ENCODE assay signal across 31 cellular contexts in the genomic region with DNA sequence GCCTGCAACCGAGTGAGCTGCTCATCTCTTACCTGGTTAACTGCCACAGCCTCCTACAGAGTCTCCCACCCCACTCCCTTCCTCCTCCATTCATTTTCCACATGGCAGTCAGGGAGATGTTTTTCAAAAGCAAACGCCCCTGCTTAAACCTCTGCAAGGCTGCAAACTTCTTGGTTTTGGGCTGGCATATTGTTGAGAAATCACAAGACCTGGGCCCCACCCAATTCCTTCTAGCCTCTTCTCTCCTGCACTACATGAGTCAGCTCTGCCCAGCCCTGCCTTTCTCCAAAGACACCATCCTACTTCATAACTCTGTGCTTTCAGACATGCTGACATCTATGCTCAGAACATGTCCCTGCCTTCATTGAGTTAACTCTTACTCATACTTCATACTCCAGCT.
DNase-seq lines count a peak whose midpoint lies in the region; ATAC-seq, FAIRE-seq and TF ChIP-seq lines count a peak whose summit lies in the region.
"Had no signal": no experiment of that assay in that cellular context is flagged by ENCODE, and none has a peak within 500 bp of the region (broad histone marks: within the 10 kb centered on the region; RNA-seq: fewer than 3 reads in every experiment).

No MANE protein-coding gene starts in this region.

- peak; percentile 76 for DNase-seq in MCF 10A (ENCODE audit: unreplicated experiment)
- DNase-seq in breast epithelium (ENCODE audit: low spot score in 2 of 2), result no peak
- peak; percentile 96 for DNase-seq in bronchial epithelial cell (ENCODE audit: low read depth)
- DNase-seq in kidney tubule cell (ENCODE audit: low spot score), result peak; percentile 72
- DNase-seq in ureter (ENCODE audit: low spot score), result no peak
- DNase-seq in iPS-NIHi7 (ENCODE audit: extremely low spot score), result no peak
- DNase-seq: 8988T; activated CD4-positive, alpha-beta T cell treated with anti-CD3 and anti-CD28 coated beads, Interleukin-2, amount 10 ng/mL, durations not matched to agents 7 days and 5 days; activated gamma-delta T cell treated with Interleukin-2 at 50 U/mL for 16 hours; activated naive CD8-positive, alpha-beta T cell treated with anti-CD3 and anti-CD28 coated beads, Interleukin-2, amount 50 U/mL, for 24 hours; activated T-cell treated with anti-CD3 and anti-CD28 coated beads, Interleukin-2, amount 50 U/mL, for 4 hours; CD4-positive, alpha-beta T cell; cerebellar nuclear complex; EL; kidney glomerular epithelial cell; NCI-H1436; NCI-H2107; NCI-H446; NCI-H774; OCI-M1; SHP77; stimulated activated CD4-positive, alpha-beta T cell treated with anti-CD3 and anti-CD28 coated beads, Interleukin-4, amount 100 ng/mL, for 24 hours; upper lobe of right lung had no signal

- no peaks in the 10 kb centered on the region for H3K36me3 Mint-ChIP-seq in MCF 10A (ENCODE audit: insufficient read depth, unreplicated experiment)
- H3K36me3 Mint-ChIP-seq: stimulated activated effector memory CD8-positive, alpha-beta T cell treated with anti-CD3 and anti-CD28 coated beads, Interleukin-12 subunit alpha, Interleukin-12 subunit beta, amount 100 ng/mL, for 72 hours had no signal

- H3K9me3 ChIP-seq in breast epithelium, result no peaks in the 10 kb centered on the region
- H3K9me3 ChIP-seq: upper lobe of right lung had no signal

- no peaks in the 10 kb centered on the region for H3K9me3 Mint-ChIP-seq in MCF 10A (ENCODE audit: unreplicated experiment)
- H3K9me3 Mint-ChIP-seq: activated CD4-positive, alpha-beta T cell treated with anti-CD3 and anti-CD28 coated beads, Interleukin-2, amount 10 ng/mL, durations not matched to agents 7 days and 5 days; activated naive CD8-positive, alpha-beta T cell treated with anti-CD3 and anti-CD28 coated beads, Interleukin-2, amount 50 U/mL, for 24 hours; activated T-cell treated with anti-CD3 and anti-CD28 coated beads, Interleukin-2, amount 50 U/mL, for 4 hours; CD4-positive, alpha-beta T cell; stimulated activated effector memory CD8-positive, alpha-beta T cell treated with anti-CD3 and anti-CD28 coated beads, Interleukin-12 subunit alpha, Interleukin-12 subunit beta, amount 100 ng/mL, for 72 hours had no signal

- no peak for TF ChIP-seq POLR2A in breast epithelium (IDR thresholded peaks at IDR 0.05)

- H3K27ac ChIP-seq in breast epithelium, result no peak overlapping the region
- H3K27ac ChIP-seq: upper lobe of right lung, VCaP had no signal

- no peaks in the 10 kb centered on the region for H3K36me3 ChIP-seq in breast epithelium
- no peaks in the 10 kb centered on the region for H3K36me3 ChIP-seq in bronchial epithelial cell (ENCODE audit: control insufficient read depth, insufficient read depth, low read length)
- H3K36me3 ChIP-seq: upper lobe of right lung had no signal

- BruUV-seq in MCF 10A (replicated peaks; lab: Mats Ljungman, UMichigan), result no TSS peak

- CTCF ChIA-PET in MCF 10A (lab: Yijun Ruan, JAX), result interaction anchor here (0.6 to 1.0 kb wide), 3 partner anchors 72 to 298 kb away, joined by 3 read pairs; no protein-coding TSS in a partner anchor

- POLR2A ChIA-PET in MCF 10A (lab: Yijun Ruan, JAX), result interaction anchor here (0.6 to 1.0 kb wide), 7 partner anchors 11 to 139 kb away, joined by 3 to 4 read pairs (median 3); no protein-coding TSS in a partner anchor

- H3K27me3 ChIP-seq in breast epithelium (peaks cover 0 to 10% of the 10 kb centered on the region in 2 donors), bronchial epithelial cell (ENCODE audit: control insufficient read depth, insufficient read depth, low read length) (no peaks in the 10 kb centered on the region)
- H3K27me3 ChIP-seq: upper lobe of right lung had no signal

- FAIRE-seq in bronchial epithelial cell (lab: Jason Lieb, UNC), result peak; percentile 98
- FAIRE-seq: GM12891, H1 had no signal

- no peak overlapping the region for H3K4me3 ChIP-seq in breast epithelium
- H3K4me3 ChIP-seq in bronchial epithelial cell (ENCODE audit: low read depth, low read length), result no peak overlapping the region
- H3K4me3 ChIP-seq: lung, upper lobe of right lung had no signal

- intact Hi-C loops in MCF 10A (cut with micrococcal nuclease), result loop anchor here (2.0 kb wide), 1 partner anchor 139 kb away; no protein-coding TSS in a partner anchor
- intact Hi-C loops in breast epithelium (cut with DNase I; ENCODE audit: low total_unique reads), result no loop called here

- TF ChIP-seq CTCF in MCF 10A (IDR thresholded peaks at IDR 0.05; ENCODE audit: unreplicated experiment) (no peak), breast epithelium (IDR thresholded peaks at IDR 0.05) (no peak), bronchial epithelial cell (IDR thresholded peaks at IDR 0.05; ENCODE audit: insufficient read depth, low read length, severe bottlenecking) (no peak)

- peaks cover 3% of the 10 kb centered on the region for H3K27me3 Mint-ChIP-seq in MCF 10A (ENCODE audit: insufficient read depth, unreplicated experiment)

- peaks cover 35% of the 10 kb centered on the region for H3K4me1 Mint-ChIP-seq in MCF 10A (ENCODE audit: insufficient read depth, unreplicated experiment)
- H3K4me1 Mint-ChIP-seq: activated CD4-positive, alpha-beta T cell treated with anti-CD3 and anti-CD28 coated beads, Interleukin-2, amount 10 ng/mL, durations not matched to agents 7 days and 5 days; activated naive CD8-positive, alpha-beta T cell treated with anti-CD3 and anti-CD28 coated beads, Interleukin-2, amount 50 U/mL, for 24 hours; stimulated activated effector memory CD8-positive, alpha-beta T cell treated with anti-CD3 and anti-CD28 coated beads, Interleukin-12 subunit alpha, Interleukin-12 subunit beta, amount 100 ng/mL, for 72 hours had no signal

- H3K27ac Mint-ChIP-seq in MCF 10A (ENCODE audit: low read depth, unreplicated experiment), result peak overlapping the region; percentile 20
- H3K27ac Mint-ChIP-seq: activated CD4-positive, alpha-beta T cell treated with anti-CD3 and anti-CD28 coated beads, Interleukin-2, amount 10 ng/mL, durations not matched to agents 7 days and 5 days; activated naive CD8-positive, alpha-beta T cell treated with anti-CD3 and anti-CD28 coated beads, Interleukin-2, amount 50 U/mL, for 24 hours; CD4-positive, alpha-beta T cell; stimulated activated effector memory CD8-positive, alpha-beta T cell treated with anti-CD3 and anti-CD28 coated beads, Interleukin-12 subunit alpha, Interleukin-12 subunit beta, amount 100 ng/mL, for 72 hours had no signal

- H3K4me3 Mint-ChIP-seq in MCF 10A (ENCODE audit: unreplicated experiment), result peak overlapping the region; percentile 35
- H3K4me3 Mint-ChIP-seq: activated CD4-positive, alpha-beta T cell treated with anti-CD3 and anti-CD28 coated beads, Interleukin-2, amount 10 ng/mL, durations not matched to agents 7 days and 5 days; activated naive CD8-positive, alpha-beta T cell treated with anti-CD3 and anti-CD28 coated beads, Interleukin-2, amount 50 U/mL, for 24 hours; activated T-cell treated with anti-CD3 and anti-CD28 coated beads, Interleukin-2, amount 50 U/mL, for 4 hours; CD4-positive, alpha-beta T cell; stimulated activated effector memory CD8-positive, alpha-beta T cell treated with anti-CD3 and anti-CD28 coated beads, Interleukin-12 subunit alpha, Interleukin-12 subunit beta, amount 100 ng/mL, for 72 hours had no signal

- no peak for ATAC-seq in GM19324 (IDR thresholded peaks at IDR 0.05; ENCODE audit: low FRiP score, unreplicated experiment)
- ATAC-seq in HG03039 (IDR thresholded peaks at IDR 0.05; ENCODE audit: unreplicated experiment), result no peak
- ATAC-seq: activated naive CD8-positive, alpha-beta T cell treated with anti-CD3 and anti-CD28 coated beads, Interleukin-2, amount 50 U/mL, for 24 hours; activated T-cell treated with anti-CD3 and anti-CD28 coated beads, Interleukin-2, amount 50 U/mL, for 4 hours; sciatic nerve; stimulated activated effector memory CD8-positive, alpha-beta T cell treated with anti-CD3 and anti-CD28 coated beads, Interleukin-12 subunit alpha, Interleukin-12 subunit beta, amount 100 ng/mL, for 72 hours; upper lobe of right lung had no signal

- H3K4me1 ChIP-seq in breast epithelium, result no peaks in the 10 kb centered on the region
- H3K4me1 ChIP-seq: upper lobe of right lung had no signal

Comparison
In these comparisons a context has a peak if more than half of its experiments do, and no peak if none do; other contexts are left out.
1. DNase-seq: peak in MCF 10A (single experiment), bronchial epithelial cell (single experiment) and kidney tubule cell (single experiment); none in breast epithelium (0 of 2), ureter (single experiment) and iPS-NIHi7 (single experiment).